Comparison of ENCODE assay signal across 21 cellular contexts in the genomic region with DNA sequence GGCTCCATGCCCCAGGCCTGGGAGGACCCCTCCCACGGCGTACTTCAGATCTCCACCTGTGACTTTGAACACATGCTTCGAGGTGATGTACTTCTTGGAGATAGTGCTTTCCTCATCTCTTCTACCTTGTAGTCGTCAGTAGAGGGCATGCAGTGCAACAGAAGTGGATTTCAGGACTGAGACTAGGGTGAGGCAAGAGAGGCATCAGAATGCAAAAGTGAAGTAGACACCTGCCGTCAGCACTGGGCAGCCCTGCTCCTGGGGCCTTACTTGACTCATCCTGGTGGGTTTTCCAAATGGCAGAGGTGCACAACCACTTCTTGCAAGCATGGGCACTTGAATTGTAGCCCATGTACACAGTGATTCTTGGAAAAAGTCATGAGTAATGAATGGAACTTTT.
A peak's percentile ranks its signal among the peaks of the same experiment; 100 is the strongest.
DNase-seq lines count a peak whose midpoint lies in the region; ATAC-seq and TF ChIP-seq lines count a peak whose summit lies in the region.
"Had no signal": no experiment of that assay in that cellular context is flagged by ENCODE, and none has a peak within 500 bp of the region (broad histone marks: within the 10 kb centered on the region; RNA-seq: fewer than 3 reads in every experiment).

No MANE protein-coding gene starts in this region.

- no peak for TF ChIP-seq CTCF in osteocyte (IDR thresholded peaks at IDR 0.05)

- H3K27me3 Mint-ChIP-seq in activated T-cell treated with anti-CD3 and anti-CD28 coated beads, Interleukin-2, amount 50 U/mL, for 4 hours (ENCODE audit: low read depth), result no peaks in the 10 kb centered on the region
- no peaks in the 10 kb centered on the region for H3K27me3 Mint-ChIP-seq in stimulated activated memory B cell treated with anti-CD40 and anti-IgM and Interleukin-4, amounts not matched to agents 10 μg/mL and 1 μg/mL and 100 μg/mL, for 72 hours
- no peaks in the 10 kb centered on the region for H3K27me3 Mint-ChIP-seq in osteocyte (ENCODE audit: unreplicated experiment)
- H3K27me3 Mint-ChIP-seq: activated B cell treated with CpG ODN at 0.5 μM for 24 hours had no signal

- no peaks in the 10 kb centered on the region for H3K9me3 ChIP-seq in effector memory CD4-positive, alpha-beta T cell (ENCODE audit: control insufficient read depth, low read length)
- H3K9me3 ChIP-seq: SK-N-SH had no signal

- H3K9me3 Mint-ChIP-seq in activated T-cell treated with anti-CD3 and anti-CD28 coated beads, Interleukin-2, amount 50 U/mL, for 4 hours, result peaks cover 4% of the 10 kb centered on the region
- peaks cover 3% of the 10 kb centered on the region for H3K9me3 Mint-ChIP-seq in stimulated activated memory B cell treated with anti-CD40 and anti-IgM and Interleukin-4, amounts not matched to agents 10 μg/mL and 1 μg/mL and 100 μg/mL, for 72 hours
- peaks cover 7% of the 10 kb centered on the region for H3K9me3 Mint-ChIP-seq in osteocyte (ENCODE audit: unreplicated experiment)

- H3K4me1 Mint-ChIP-seq in activated T-cell treated with anti-CD3 and anti-CD28 coated beads, Interleukin-2, amount 50 U/mL, for 4 hours (ENCODE audit: low read depth), result peaks cover 32% of the 10 kb centered on the region
- H3K4me1 Mint-ChIP-seq in stimulated activated memory B cell treated with anti-CD40 and anti-IgM and Interleukin-4, amounts not matched to agents 10 μg/mL and 1 μg/mL and 100 μg/mL, for 72 hours, result peaks cover 30% of the 10 kb centered on the region
- H3K4me1 Mint-ChIP-seq in osteocyte (ENCODE audit: unreplicated experiment), result peaks cover 14% of the 10 kb centered on the region

- H3K36me3 ChIP-seq in effector memory CD4-positive, alpha-beta T cell (ENCODE audit: control insufficient read depth, insufficient read depth, low read length), result no peaks in the 10 kb centered on the region
- H3K36me3 ChIP-seq: heart right ventricle had no signal

- no peaks in the 10 kb centered on the region for H3K4me1 ChIP-seq in effector memory CD4-positive, alpha-beta T cell (ENCODE audit: control insufficient read depth, insufficient read depth, low read length, poor library complexity, severe bottlenecking)
- H3K4me1 ChIP-seq: A549 had no signal

- no peak overlapping the region for H3K4me3 ChIP-seq in effector memory CD4-positive, alpha-beta T cell (ENCODE audit: insufficient read depth, low read depth, low read length, poor library complexity, severe bottlenecking)
- H3K4me3 ChIP-seq: A549, heart right ventricle had no signal

- H3K27ac ChIP-seq in effector memory CD4-positive, alpha-beta T cell (ENCODE audit: insufficient read depth, low read length, poor library complexity, severe bottlenecking), result peak overlapping the region; percentile 15
- H3K27ac ChIP-seq: A549, heart right ventricle, RWPE1 had no signal

- peak overlapping the region; percentile 74 for H3K27ac Mint-ChIP-seq in stimulated activated memory B cell treated with anti-CD40 and anti-IgM and Interleukin-4, amounts not matched to agents 10 μg/mL and 1 μg/mL and 100 μg/mL, for 72 hours
- no peak overlapping the region for H3K27ac Mint-ChIP-seq in osteocyte (ENCODE audit: unreplicated experiment)
- H3K27ac Mint-ChIP-seq: activated B cell treated with CpG ODN at 0.5 μM for 24 hours, H9 had no signal

- peak; percentile 32 to 59 for ATAC-seq in activated T-cell treated with anti-CD3 and anti-CD28 coated beads, Interleukin-2, amount 50 U/mL, for 4 hours
- ATAC-seq in GM18511 (IDR thresholded peaks at IDR 0.05; ENCODE audit: unreplicated experiment) (peak; percentile 47), GM18867 (IDR thresholded peaks at IDR 0.05; ENCODE audit: unreplicated experiment) (no peak)
- peak; percentile 69 for ATAC-seq in stimulated activated memory B cell treated with anti-CD40 and anti-IgM and Interleukin-4, amounts not matched to agents 10 μg/mL and 1 μg/mL and 100 μg/mL, for 72 hours
- ATAC-seq: A549 had no signal

- no peaks in the 10 kb centered on the region for H3K27me3 ChIP-seq in effector memory CD4-positive, alpha-beta T cell (replicated peaks; ENCODE audit: control insufficient read depth, insufficient read depth, low read length, poor library complexity, severe bottlenecking)
- H3K27me3 ChIP-seq: heart right ventricle had no signal

- H3K36me3 Mint-ChIP-seq in activated T-cell treated with anti-CD3 and anti-CD28 coated beads, Interleukin-2, amount 50 U/mL, for 4 hours (ENCODE audit: insufficient read depth), result peaks cover 2% of the 10 kb centered on the region
- H3K36me3 Mint-ChIP-seq in stimulated activated memory B cell treated with anti-CD40 and anti-IgM and Interleukin-4, amounts not matched to agents 10 μg/mL and 1 μg/mL and 100 μg/mL, for 72 hours, result peaks cover 6% of the 10 kb centered on the region
- no peaks in the 10 kb centered on the region for H3K36me3 Mint-ChIP-seq in osteocyte (ENCODE audit: unreplicated experiment)

- DNase-seq in activated T-cell treated with anti-CD3 and anti-CD28 coated beads, Interleukin-2, amount 50 U/mL, for 4 hours, result no peak
- DNase-seq in activated T-cell treated with anti-CD3 and anti-CD28 coated beads, Interleukin-2, amount 50 U/mL, for 1 hour, result no peak
- DNase-seq in effector memory CD4-positive, alpha-beta T cell, result no peak
- DNase-seq in osteocyte (ENCODE audit: extremely low spot score, unreplicated experiment) (no peak), DMS53 (lab: John Stamatoyannopoulos, UW) (no peak)
- DNase-seq: activated B cell treated with CpG ODN at 0.5 μM for 24 hours; amygdala; Calu3; H9; heart right ventricle; NCI-H1436; NCI-H510A treated with DMSO at 0.1 percent for 48 hours; SK-N-SH; stimulated activated CD4-positive, alpha-beta T cell treated with anti-CD3 and anti-CD28 coated beads, Interleukin-4, amount 100 ng/mL, for 4 hours; substantia nigra; T1000 had no signal

- no peak overlapping the region for H3K4me3 Mint-ChIP-seq in activated T-cell treated with anti-CD3 and anti-CD28 coated beads, Interleukin-2, amount 50 U/mL, for 4 hours
- no peak overlapping the region for H3K4me3 Mint-ChIP-seq in stimulated activated memory B cell treated with anti-CD40 and anti-IgM and Interleukin-4, amounts not matched to agents 10 μg/mL and 1 μg/mL and 100 μg/mL, for 72 hours
- no peak overlapping the region for H3K4me3 Mint-ChIP-seq in osteocyte (ENCODE audit: unreplicated experiment)
- H3K4me3 Mint-ChIP-seq: H9 had no signal
